ENCODE assay signal across 9 cellular contexts in genomic region chr16:86508947-86509758, GRCh38. TPM values are rescaled to one million over a fixed set of nuclear protein-coding genes. Genes with fewer than 3 reads are reported as not detected.
DNase-seq lines count a peak whose midpoint lies in the region; ATAC-seq and TF ChIP-seq lines count a peak whose summit lies in the region.
"Had no signal": no experiment of that assay in that cellular context is flagged by ENCODE, and none has a peak within 500 bp of the region (broad histone marks: within the 10 kb centered on the region; RNA-seq: fewer than 3 reads in every experiment).

No MANE protein-coding gene starts in this region.

- H3K27ac ChIP-seq in neuronal stem cell (replicated peaks; ENCODE audit: low read length): no peak overlapping the region

- no peak overlapping the region for H4K8ac ChIP-seq in neuronal stem cell (ENCODE audit: low read depth, low read length)

- peak overlapping the region; percentile 99 for H3K4me2 ChIP-seq in neuronal stem cell (ENCODE audit: insufficient read depth, low read length, poor library complexity, severe bottlenecking)

- peak overlapping the region; percentile 80 for H2AFZ ChIP-seq in neuronal stem cell (ENCODE audit: low read length)

- no peak overlapping the region for H2BK15ac ChIP-seq in neuronal stem cell (ENCODE audit: low read length)

- WGBS in neuronal stem cell (ENCODE audit: extremely low coverage in 2 of 2, insufficient read length in 2 of 2, insufficient replicate concordance in 1 of 2), 2 donors: no CpG with 5 or more reads among the region's 79 CpGs

- no peaks in the 10 kb centered on the region for H3K79me1 ChIP-seq in neuronal stem cell (ENCODE audit: low read depth, low read length)

- H3K14ac ChIP-seq in neuronal stem cell (ENCODE audit: low read length): no peak overlapping the region

- DNase-seq in activated T-cell treated with anti-CD3 and anti-CD28 coated beads, Interleukin-2, amount 50 U/mL, for 24 hours: peak; percentile 56
- DNase-seq in activated T-cell treated with anti-CD3 and anti-CD28 coated beads for 4 hours (no peak), T1000 (lab: John Stamatoyannopoulos, UW) (peak; percentile 57), fibroblast of mammary gland (ENCODE audit: low read depth) (peak; percentile 64), neuronal stem cell (ENCODE audit: low spot score) (peak; percentile 48), cerebellar cortex (ENCODE audit: low spot score) (no peak)

- H3K27me3 Mint-ChIP-seq in activated T-cell treated with anti-CD3 and anti-CD28 coated beads, Interleukin-2, amount 50 U/mL, for 24 hours: peaks cover 71% of the 10 kb centered on the region

- H2AK5ac ChIP-seq in neuronal stem cell (ENCODE audit: low read depth, low read length): no peak overlapping the region

- H2BK120ac ChIP-seq in neuronal stem cell (ENCODE audit: low read depth, low read length): no peak overlapping the region

- H3K27me3 ChIP-seq in neuronal stem cell (ENCODE audit: control insufficient read depth in 3 of 3, insufficient read depth in 3 of 3, low read depth in 1 of 3, low read length in 3 of 3): peaks cover 84 to 96% (median 96%) of the 10 kb centered on the region in 3 experiments

- H3K4me3 ChIP-seq in fibroblast of mammary gland (ENCODE audit: control insufficient read depth, low read depth, low read length) (peak overlapping the region; percentile 42), neuronal stem cell (ENCODE audit: low read length in 2 of 2) (peak overlapping the region; percentile 17 to 69)

- no peak overlapping the region for H2BK12ac ChIP-seq in neuronal stem cell (ENCODE audit: low read length)

- no peaks in the 10 kb centered on the region for H3K36me3 ChIP-seq in neuronal stem cell (replicated peaks in 1 of 2; ENCODE audit: control insufficient read depth in 2 of 2, insufficient read depth in 2 of 2, low read length in 2 of 2)

- H3K18ac ChIP-seq in neuronal stem cell (ENCODE audit: low read length): peak overlapping the region; percentile 59

- H4K91ac ChIP-seq in neuronal stem cell (ENCODE audit: low read depth, low read length, poor library complexity): no peak overlapping the region

- H3K4me1 Mint-ChIP-seq in activated T-cell treated with anti-CD3 and anti-CD28 coated beads, Interleukin-2, amount 50 U/mL, for 24 hours (ENCODE audit: low read depth): peaks cover 31% of the 10 kb centered on the region

- H3K27ac Mint-ChIP-seq in activated T-cell treated with anti-CD3 and anti-CD28 coated beads, Interleukin-2, amount 50 U/mL, for 24 hours: peak overlapping the region; percentile 63

- H3K4me3 Mint-ChIP-seq in activated T-cell treated with anti-CD3 and anti-CD28 coated beads, Interleukin-2, amount 50 U/mL, for 24 hours: peak overlapping the region; percentile 61

- TF ChIP-seq CTCF in fibroblast of mammary gland (conservative IDR thresholded peaks at IDR 0.05; ENCODE audit: control insufficient read depth, insufficient read depth, low read depth, low read length): no peak

- ATAC-seq in GM18498 (IDR thresholded peaks at IDR 0.05; ENCODE audit: unreplicated experiment): no peak
- no peak for ATAC-seq in HG02759 (IDR thresholded peaks at IDR 0.05; ENCODE audit: unreplicated experiment)

- peaks cover 0 to 7% of the 10 kb centered on the region in 2 donors for H3K4me1 ChIP-seq in neuronal stem cell (ENCODE audit: control insufficient read depth in 2 of 2, insufficient read depth in 1 of 2, low read depth in 1 of 2, low read length in 2 of 2)

- H3K4ac ChIP-seq in neuronal stem cell (ENCODE audit: low read length): no peak overlapping the region

- no peak overlapping the region for H2BK5ac ChIP-seq in neuronal stem cell (ENCODE audit: low read length)

- no peak overlapping the region for H3K9ac ChIP-seq in neuronal stem cell (ENCODE audit: low read depth, low read length, poor library complexity)

- peaks cover 0 to 8% of the 10 kb centered on the region in 2 donors for H3K9me3 ChIP-seq in neuronal stem cell (replicated peaks in 1 of 2; ENCODE audit: control insufficient read depth in 2 of 2, insufficient read depth in 1 of 2, low read depth in 1 of 2, low read length in 2 of 2)

- no peaks in the 10 kb centered on the region for H3K9me3 Mint-ChIP-seq in activated T-cell treated with anti-CD3 and anti-CD28 coated beads, Interleukin-2, amount 50 U/mL, for 24 hours
- H3K9me3 Mint-ChIP-seq: activated naive CD4-positive, alpha-beta T cell treated with anti-CD3 and anti-CD28 coated beads, Interleukin-2, amount 50 U/mL, for 72 hours had no signal

- H3K36me3 Mint-ChIP-seq in activated T-cell treated with anti-CD3 and anti-CD28 coated beads, Interleukin-2, amount 50 U/mL, for 24 hours (ENCODE audit: low read depth): no peaks in the 10 kb centered on the region

- peak overlapping the region; percentile 29 for H3K23ac ChIP-seq in neuronal stem cell (ENCODE audit: low read depth, low read length, poor library complexity)

RNA-seq across cellular contexts. Expression of gene FOXF1, which starts 1.2 kb away (rescaled TPM):
- 0.01 TPM for polyA plus RNA-seq in neuronal stem cell (2013, experiment 1 of 2)
- polyA plus RNA-seq in neuronal stem cell (2013, experiment 2 of 2): not detected

RNA-seq across cellular contexts. Expression of gene MTHFSD, which starts 45.9 kb away (rescaled TPM):
- polyA plus RNA-seq in neuronal stem cell (2013, experiment 1 of 2): 12.3 TPM
- polyA plus RNA-seq in neuronal stem cell (2013, experiment 2 of 2): 12.6 TPM

RNA-seq across cellular contexts. Expression of gene FOXC2, which starts 57.5 kb away (rescaled TPM):
- polyA plus RNA-seq in neuronal stem cell (2013, experiment 1 of 2): 0.15 TPM
- 0.12 TPM for polyA plus RNA-seq in neuronal stem cell (2013, experiment 2 of 2)

Comparison
In these comparisons a context has a peak if more than half of its experiments do, and no peak if none do; other contexts are left out.
1. DNase-seq: peak in activated T-cell treated with anti-CD3 and anti-CD28 coated beads, Interleukin-2, amount 50 U/mL, for 24 hours (single experiment), T1000 (single experiment), fibroblast of mammary gland (single experiment) and neuronal stem cell (single experiment); none in activated T-cell treated with anti-CD3 and anti-CD28 coated beads for 4 hours (single experiment) and cerebellar cortex (single experiment).